In genomic region chr1:160123726-160124125, GRCh38 we compare ENCODE assay signal across 33 cellular contexts. TPM values are rescaled to one million over a fixed set of nuclear protein-coding genes. Genes with fewer than 3 reads are reported as not detected.
DNase-seq lines count a peak whose midpoint lies in the region; ATAC-seq, FAIRE-seq and TF ChIP-seq lines count a peak whose summit lies in the region.
"Had no signal": no experiment of that assay in that cellular context is flagged by ENCODE, and none has a peak within 500 bp of the region (broad histone marks: within the 10 kb centered on the region; RNA-seq: fewer than 3 reads in every experiment).

No MANE protein-coding gene starts in this region.

- no TSS peak for BruUV-seq in Calu3 (replicated peaks; lab: Mats Ljungman, UMichigan)

- H3K36me3 ChIP-seq in SJCRH30, result peaks cover 53% of the 10 kb centered on the region
- no peaks in the 10 kb centered on the region for H3K36me3 ChIP-seq in kidney (ENCODE audit: control insufficient read depth in 1 of 2, insufficient read depth in 2 of 2, low read length in 2 of 2)
- H3K36me3 ChIP-seq in subcutaneous abdominal adipose tissue (ENCODE audit: control insufficient read depth in 5 of 5, insufficient read depth in 5 of 5, low read length in 5 of 5), result no peaks in the 10 kb centered on the region
- H3K36me3 ChIP-seq: ovary had no signal

- H3K9ac ChIP-seq in kidney (ENCODE audit: low read length in 2 of 2), result no peak overlapping the region
- H3K9ac ChIP-seq in subcutaneous abdominal adipose tissue (ENCODE audit: low read length in 5 of 5), result no peak overlapping the region

- ATAC-seq in HG03432 (IDR thresholded peaks at IDR 0.05; ENCODE audit: unreplicated experiment) (no peak), T-cell (replicated peaks in 1 of 4) (no peak)
- ATAC-seq: activated CD4-positive, CD25-positive, alpha-beta regulatory T cell treated with anti-CD3 and anti-CD28 coated beads, Interleukin-2, amount 50 U/mL, for 24 hours; left colon; stimulated activated naive CD8-positive, alpha-beta T cell treated with anti-CD3 and anti-CD28 coated beads, Interleukin-15, amount 100 ng/mL, for 72 hours had no signal

- peaks cover 30% of the 10 kb centered on the region for H3K27me3 Mint-ChIP-seq in Calu3 (ENCODE audit: unreplicated experiment)
- peaks cover 2 to 5% of the 10 kb centered on the region in 2 donors for H3K27me3 Mint-ChIP-seq in T-cell
- H3K27me3 Mint-ChIP-seq: stimulated activated naive CD8-positive, alpha-beta T cell treated with anti-CD3 and anti-CD28 coated beads, Interleukin-15, amount 100 ng/mL, for 72 hours had no signal

- H3K27me3 ChIP-seq in SJCRH30 (no peaks in the 10 kb centered on the region), subcutaneous abdominal adipose tissue (ENCODE audit: control insufficient read depth in 5 of 5, insufficient read depth in 4 of 5, low read length in 5 of 5) (no peaks in the 10 kb centered on the region)
- H3K27me3 ChIP-seq: ascending aorta, ovary, tibial nerve had no signal

- intact Hi-C loops in Calu3 (cut with micrococcal nuclease; ENCODE audit: unreplicated experiment), result no loop called here
- intact Hi-C loops in kidney (cut with DNase I), result no loop called here

- H3K27ac Mint-ChIP-seq in Calu3 (ENCODE audit: unreplicated experiment) (peak overlapping the region; percentile 69), T-cell (no peak overlapping the region)

- FAIRE-seq in kidney (lab: Jason Lieb, UNC), result no peak
- FAIRE-seq: endometrium, frontal cortex had no signal

- H3K4me3 Mint-ChIP-seq in Calu3 (ENCODE audit: low read depth, unreplicated experiment) (no peak overlapping the region), T-cell (no peak overlapping the region)
- H3K4me3 Mint-ChIP-seq: central memory CD8-positive, alpha-beta T cell; stimulated activated naive CD8-positive, alpha-beta T cell treated with anti-CD3 and anti-CD28 coated beads, Interleukin-15, amount 100 ng/mL, for 72 hours had no signal

- no peaks in the 10 kb centered on the region for H3K9me3 Mint-ChIP-seq in Calu3 (ENCODE audit: low read depth, unreplicated experiment)
- H3K9me3 Mint-ChIP-seq in T-cell, result no peaks in the 10 kb centered on the region
- H3K9me3 Mint-ChIP-seq: central memory CD8-positive, alpha-beta T cell; stimulated activated naive CD8-positive, alpha-beta T cell treated with anti-CD3 and anti-CD28 coated beads, Interleukin-15, amount 100 ng/mL, for 72 hours had no signal

- H3K4me1 Mint-ChIP-seq in Calu3 (ENCODE audit: low read depth, unreplicated experiment), result peaks cover 15% of the 10 kb centered on the region
- no peaks in the 10 kb centered on the region for H3K4me1 Mint-ChIP-seq in T-cell
- H3K4me1 Mint-ChIP-seq: central memory CD8-positive, alpha-beta T cell had no signal

- POLR2A ChIA-PET in T-cell (lab: Charles Lee), result no interaction called here

- TF ChIP-seq CTCF in Calu3 (IDR thresholded peaks at IDR 0.05; ENCODE audit: unreplicated experiment) (no peak), kidney (IDR thresholded peaks at IDR 0.05; ENCODE audit: borderline replicate concordance, extremely low read depth, insufficient read depth) (no peak)

- H3K4me1 ChIP-seq in SJCRH30, result peaks cover 39% of the 10 kb centered on the region
- no peaks in the 10 kb centered on the region for H3K4me1 ChIP-seq in kidney (ENCODE audit: control insufficient read depth in 1 of 2, insufficient read depth in 1 of 2, low read depth in 1 of 2, low read length in 2 of 2)
- peaks cover 0 to 44% (median 29%) of the 10 kb centered on the region in 5 donors for H3K4me1 ChIP-seq in subcutaneous abdominal adipose tissue (ENCODE audit: control insufficient read depth in 5 of 5, insufficient read depth in 5 of 5, low read length in 5 of 5)

- DNase-seq in Calu3 (no peak), SJCRH30 (no peak), kidney (peak; percentile 20), T-cell (no peak)
- no peak for DNase-seq in stimulated activated naive CD4-positive, alpha-beta T cell treated with Interleukin-2 at 50 U/mL for 16 hours (lab: John Stamatoyannopoulos, UW)
- DNase-seq: activated CD4-positive, alpha-beta T cell treated with anti-CD3 and anti-CD28 coated beads, Interleukin-2, amount 50 U/mL, for 4 hours; activated gamma-delta T cell treated with Interleukin-2 at 50 U/mL for 16 hours; activated T-cell treated with anti-CD3 and anti-CD28 coated beads, Interleukin-2, amount 50 U/mL, for 48 hours; dermis blood vessel endothelial cell; DND-41; HCEC 1CT; hypothalamus; left colon; NCI-H2107; NCI-H345; NCI-H82; ovary; stimulated activated CD4-positive, alpha-beta T cell treated with anti-CD3 and anti-CD28 coated beads, Interleukin-1b, Interleukin-23, amount 100 ng/mL, for 48 hours; stimulated activated naive CD8-positive, alpha-beta T cell treated with anti-CD3 and anti-CD28 coated beads, Interleukin-15, amount 100 ng/mL, for 72 hours; T-helper 2 cell had no signal

- H3K27ac ChIP-seq in SJCRH30 (peak overlapping the region; percentile 54), kidney (ENCODE audit: low read depth in 2 of 2, low read length in 2 of 2) (no peak overlapping the region), subcutaneous abdominal adipose tissue (ENCODE audit: low read depth, low read length) (peak overlapping the region; percentile 12)
- H3K27ac ChIP-seq: ascending aorta, C4-2B, ovary had no signal

- H3K4me3 ChIP-seq in SJCRH30, result no peak overlapping the region
- H3K4me3 ChIP-seq in kidney (ENCODE audit: low read length in 2 of 2), result no peak overlapping the region
- H3K4me3 ChIP-seq in subcutaneous abdominal adipose tissue (ENCODE audit: low read depth in 1 of 5, low read length in 5 of 5), result no peak overlapping the region
- H3K4me3 ChIP-seq: ascending aorta, ovary, tibial nerve had no signal

- CTCF ChIA-PET in Calu3 (lab: Charles Lee) (no interaction called here), T-cell (lab: Charles Lee) (no interaction called here)

- H3K9me3 ChIP-seq in SJCRH30 (replicated peaks), result no peaks in the 10 kb centered on the region
- H3K9me3 ChIP-seq in kidney (ENCODE audit: control insufficient read depth in 1 of 2, low read length in 2 of 2), result no peaks in the 10 kb centered on the region
- no peaks in the 10 kb centered on the region for H3K9me3 ChIP-seq in subcutaneous abdominal adipose tissue (ENCODE audit: control insufficient read depth in 5 of 5, low read length in 5 of 5)
- H3K9me3 ChIP-seq: ascending aorta, ovary, tibial nerve had no signal

- H3K36me3 Mint-ChIP-seq in Calu3 (ENCODE audit: insufficient read depth, unreplicated experiment), result peaks cover 11% of the 10 kb centered on the region
- H3K36me3 Mint-ChIP-seq in T-cell, result no peaks in the 10 kb centered on the region

RNA-seq across cellular contexts. Expression of gene ATP1A2, which starts 8.2 kb away (rescaled TPM):
- total RNA-seq in Calu3 (2022) (not detected in 2 replicates), kidney (4.1 TPM), T-cell (under 1 TPM in 2 of 5 donors, not detected in 3; 0.10 to 0.26 TPM)
- 40.2 and 44.2 TPM in 2 replicates for total RNA-seq in SJCRH30 (2014; rRNA removed; shearing (Covaris generic))
- polyA plus RNA-seq in kidney (ENCODE audit: insufficient read depth, low read depth, low replicate concordance), result 5.5 TPM
- total RNA-seq: dermis blood vessel endothelial cell, RPMI7951 had no signal

RNA-seq across cellular contexts. Expression of gene IGSF8, which starts 25.3 kb away (rescaled TPM):
- total RNA-seq in Calu3 (2022) (31.6 and 33.9 TPM in 2 replicates), kidney (40.9 TPM), T-cell (10 to 100 TPM; 41.8 to 71.5 (median 62.2) TPM)
- total RNA-seq in SJCRH30 (2014; rRNA removed; shearing (Covaris generic)), result 5.4 and 6.8 TPM in 2 replicates
- polyA plus RNA-seq in kidney (ENCODE audit: insufficient read depth, low read depth, low replicate concordance), result 47.0 TPM

RNA-seq across cellular contexts. Expression of gene ATP1A4, which starts 27.7 kb away (rescaled TPM):
- total RNA-seq in Calu3 (2022) (not detected in 2 replicates), kidney (0.19 TPM), T-cell (not detected)
- total RNA-seq in SJCRH30 (2014; rRNA removed; shearing (Covaris generic)), result not detected in 2 replicates
- polyA plus RNA-seq in kidney (ENCODE audit: insufficient read depth, low read depth, low replicate concordance), result not detected
- total RNA-seq: ascending aorta, dermis blood vessel endothelial cell, frontal cortex, left colon, renal cortical epithelial cell, RPMI7951 had no signal
- polyA plus RNA-seq: neural cell had no signal

RNA-seq across cellular contexts. Expression of gene KCNJ9, which starts 42.4 kb away (rescaled TPM):
- total RNA-seq in Calu3 (2022) (not detected in 2 replicates), kidney (not detected), T-cell (not detected)
- total RNA-seq in SJCRH30 (2014; rRNA removed; shearing (Covaris generic)), result not detected in 2 replicates
- 0.09 TPM for polyA plus RNA-seq in kidney (ENCODE audit: insufficient read depth, low read depth, low replicate concordance)
- total RNA-seq: dermis blood vessel endothelial cell, left colon, mucosa of gallbladder, ovary, renal cortical epithelial cell, RPMI7951 had no signal

RNA-seq across cellular contexts. Expression of gene KCNJ10, which starts 53.8 kb away (rescaled TPM):
- not detected in 2 replicates for total RNA-seq in Calu3 (2022)
- 0.14 TPM in 1 of 2 replicates, not detected in the other for total RNA-seq in SJCRH30 (2014; rRNA removed; shearing (Covaris generic))
- 4.9 TPM for total RNA-seq in kidney
- polyA plus RNA-seq in kidney (ENCODE audit: insufficient read depth, low read depth, low replicate concordance), result 57.6 TPM
- total RNA-seq in T-cell, result under 1 TPM in 1 of 5 donors, not detected in 4; 0.22 TPM
- total RNA-seq: ascending aorta, dermis blood vessel endothelial cell, mucosa of gallbladder had no signal
- polyA plus RNA-seq: neural cell had no signal

Comparison
In these comparisons a context has a peak if more than half of its experiments do, and no peak if none do; other contexts are left out.
1. H3K27ac ChIP-seq: peak in SJCRH30 (single experiment) and subcutaneous abdominal adipose tissue (single experiment); none in kidney (0 of 2).